In the genomic region with DNA sequence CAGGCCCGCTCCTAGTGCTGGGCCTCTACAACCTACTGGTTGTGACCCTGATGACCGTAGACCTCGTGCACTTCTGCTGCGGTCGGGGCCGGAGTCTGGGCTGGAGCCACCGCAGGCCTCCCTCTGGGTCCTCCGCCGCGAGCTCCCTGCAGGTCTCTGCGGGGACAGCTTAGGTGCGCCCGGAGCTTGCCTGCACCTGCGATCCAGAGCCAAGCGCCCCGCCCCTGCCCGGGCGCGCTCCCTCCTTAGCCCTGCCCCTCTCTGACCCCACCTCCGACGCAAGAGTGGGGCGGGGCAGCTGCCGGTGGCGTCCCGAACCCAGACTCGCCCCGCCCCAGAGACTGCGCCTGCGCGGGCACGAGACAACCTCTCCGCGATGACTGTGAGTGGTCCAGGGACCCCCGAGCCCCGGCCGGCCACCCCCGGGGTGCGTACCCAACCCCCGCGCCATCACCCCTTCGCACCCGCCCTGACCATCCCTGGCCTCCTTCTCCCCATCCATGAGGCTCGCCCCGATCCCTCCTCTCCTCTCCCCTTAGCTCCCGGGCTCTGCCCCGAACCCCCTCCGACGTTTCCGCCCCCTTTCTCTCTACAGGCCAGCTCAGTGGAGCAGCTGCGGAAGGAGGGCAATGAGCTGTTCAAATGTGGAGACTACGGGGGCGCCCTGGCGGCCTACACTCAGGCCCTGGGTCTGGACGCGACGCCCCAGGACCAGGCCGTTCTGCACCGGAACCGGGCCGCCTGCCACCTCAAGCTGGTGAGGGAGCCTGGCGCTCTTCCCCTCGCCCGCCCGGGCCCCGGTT, we compare ENCODE assay signal across 8 cellular contexts. TPM values are rescaled to one million over a fixed set of nuclear protein-coding genes. Genes with fewer than 3 reads are reported as not detected.
A peak's percentile ranks its signal among the peaks of the same experiment; 100 is the strongest.
DNase-seq lines count a peak whose midpoint lies in the region; ATAC-seq, FAIRE-seq and TF ChIP-seq lines count a peak whose summit lies in the region.

Gene UNC45A, plus strand, starts transcription at position 337 of the 803 bp plus-strand sequence. Its CDS starts 40 bp downstream, at position 377.

- H3K27ac ChIP-seq in keratinocyte (ENCODE audit: control insufficient read depth, insufficient read depth, low read length), result peak within 1 kb of the TSS; percentile 75

- no peak for TF ChIP-seq CTCF in keratinocyte (optimal IDR thresholded peaks at IDR 0.05 in 1 of 3, IDR thresholded peaks at IDR 0.05 in 1 of 3, conservative IDR thresholded peaks at IDR 0.05 in 1 of 3; ENCODE audit: extremely low read depth in 1 of 3, insufficient read depth in 2 of 3, low read length in 3 of 3)

- H3K36me3 ChIP-seq in keratinocyte (ENCODE audit: control insufficient read depth in 2 of 2, extremely low read depth in 1 of 2, insufficient read depth in 2 of 2, low read length in 2 of 2), result peaks cover 16 to 18% of the 10 kb centered on the region in 2 experiments

- H4K20me1 ChIP-seq in keratinocyte (ENCODE audit: control insufficient read depth, extremely low read depth, insufficient read depth, low read length), result no peaks in the 10 kb centered on the region

- H3K9me3 ChIP-seq in keratinocyte (ENCODE audit: control insufficient read depth, low read depth, low read length), result no peaks in the 10 kb centered on the region

- H3K4me1 Mint-ChIP-seq in central memory CD8-positive, alpha-beta T cell, result peaks cover 47% of the 10 kb centered on the region

- peaks cover 21% of the 10 kb centered on the region for H3K79me2 ChIP-seq in keratinocyte (ENCODE audit: control insufficient read depth, insufficient read depth, low read length)

- peaks cover 24% of the 10 kb centered on the region for H3K36me3 Mint-ChIP-seq in central memory CD8-positive, alpha-beta T cell (ENCODE audit: insufficient read depth)

- peaks cover 34% of the 10 kb centered on the region for H3K4me1 ChIP-seq in keratinocyte (ENCODE audit: control insufficient read depth, extremely low read depth, insufficient read depth, low read length)

- no peaks in the 10 kb centered on the region for H3K9me3 Mint-ChIP-seq in central memory CD8-positive, alpha-beta T cell

- dilution Hi-C loops in keratinocyte (cut with MboI; ENCODE audit: extremely low pct_ligation_motif_present, low sequenced_read_pairs), result no loop called here

- no peaks in the 10 kb centered on the region for H3K9me1 ChIP-seq in keratinocyte (ENCODE audit: control insufficient read depth, extremely low read depth, insufficient read depth, low read length)

- DNase-seq in AG08396 (ENCODE audit: low spot score) (peak; percentile 98), NCI-H345 (lab: John Stamatoyannopoulos, UW) (peak; percentile 92), keratinocyte (ENCODE audit: low read depth, low spot score) (peak; percentile 75)
- peak; percentile 94 for DNase-seq in activated CD4-positive, CD25-positive, alpha-beta regulatory T cell treated with anti-CD3 and anti-CD28 coated beads, Interleukin-2, amount 50 U/mL, for 16 hours (ENCODE audit: low read depth, low spot score)
- DNase-seq in central memory CD8-positive, alpha-beta T cell (ENCODE audit: low spot score in 2 of 2), result peak; percentile 89 to 93
- DNase-seq in stimulated activated CD4-positive, alpha-beta T cell treated with anti-CD3 and anti-CD28 coated beads, Interleukin-15, amount 100 ng/mL, for 1 hour (ENCODE audit: low read depth in 1 of 2, low spot score in 1 of 2), result peak; percentile 93 to 97

- H3K9ac ChIP-seq in keratinocyte (ENCODE audit: control insufficient read depth, extremely low read depth, insufficient read depth, low read length), result peak within 1 kb of the TSS; percentile 88

- H3K27ac Mint-ChIP-seq in central memory CD8-positive, alpha-beta T cell (ENCODE audit: low read depth), result peak within 1 kb of the TSS; percentile 88

- peak; percentile 66 for ATAC-seq in GM19023 (IDR thresholded peaks at IDR 0.05; ENCODE audit: unreplicated experiment)
- peak; percentile 60 for ATAC-seq in HG03196 (IDR thresholded peaks at IDR 0.05; ENCODE audit: unreplicated experiment)
- peak; percentile 69 for ATAC-seq in central memory CD8-positive, alpha-beta T cell (replicated peaks; ENCODE audit: extremely low read depth, poor library complexity, severe bottlenecking)

- H3K27me3 ChIP-seq in keratinocyte (ENCODE audit: control insufficient read depth, extremely low read depth, insufficient read depth, low read length), result no peaks in the 10 kb centered on the region

- peak within 1 kb of the TSS; percentile 75 to 94 (median 91) for H3K4me3 ChIP-seq in keratinocyte (ENCODE audit: control insufficient read depth in 2 of 3, extremely low read depth in 1 of 3, insufficient read depth in 2 of 3, low read depth in 1 of 3, low read length in 3 of 3)

- FAIRE-seq in keratinocyte (lab: Jason Lieb, UNC), result no peak

- H3K4me2 ChIP-seq in keratinocyte (ENCODE audit: control insufficient read depth, extremely low read depth, insufficient read depth, low read depth, low read length), result peak within 1 kb of the TSS; percentile 98

- peak within 1 kb of the TSS; percentile 85 for H2AFZ ChIP-seq in keratinocyte (ENCODE audit: control insufficient read depth, low read length)

- H3K4me3 Mint-ChIP-seq in central memory CD8-positive, alpha-beta T cell, result peak within 1 kb of the TSS; percentile 81

- H3K27me3 Mint-ChIP-seq in central memory CD8-positive, alpha-beta T cell, result no peaks in the 10 kb centered on the region

RNA-seq across cellular contexts. Expression of gene UNC45A, which starts in this region (rescaled TPM):
- polyA plus RNA-seq in keratinocyte, result 60.9 to 91.0 TPM (median 63.1 TPM) in 3 replicates
- 71.9 TPM for polyA plus RNA-seq in keratinocyte (2011; ENCODE audit: low read depth)
- 36.0 and 65.6 TPM in 2 replicates for polyA plus RNA-seq in keratinocyte (2011; cell fraction: cytosol; rRNA removed)
- polyA plus RNA-seq in keratinocyte (2011; cell fraction: nucleus; rRNA removed), result 92.9 and 109 TPM in 2 replicates
- 69.1 and 85.0 TPM in 2 replicates for polyA plus RNA-seq in keratinocyte (2012; ENCODE audit: low replicate concordance)
- 76.9 to 110 TPM (median 103 TPM) in 3 replicates for polyA minus RNA-seq in keratinocyte
- 93.0 TPM for polyA minus RNA-seq in keratinocyte (2011; cell fraction: cytosol; rRNA and poly(A)+ RNA removed)
- 91.7 and 99.8 TPM in 2 replicates for polyA minus RNA-seq in keratinocyte (2011; cell fraction: nucleus; rRNA and poly(A)+ RNA removed)

Comparison
In these comparisons a context has a peak if more than half of its experiments do, and no peak if none do; other contexts are left out.
1. Peak in every context shown above with its lines: DNase-seq, ATAC-seq, H3K4me3 ChIP-seq and H3K27ac ChIP-seq.